3 cellular contexts compared by ENCODE assay signal in genomic region chr1:175933801-175934200, GRCh38.
TF ChIP-seq lines count a peak whose summit lies in the region.

No MANE protein-coding gene starts in this region.

TF ChIP-seq in SK-N-SH treated with all-trans-retinoic acid at 6 μM for 48 hours, 23 proteins besides CTCF, POLR2A, EP300 and RAD21 (continued from another document):
- TF ChIP-seq POU6F1 (CRISPR knock-in tag; IDR thresholded peaks at IDR 0.05; ENCODE audit: borderline replicate concordance, low read depth) (no peak), PPARA (CRISPR knock-in tag; IDR thresholded peaks at IDR 0.05; ENCODE audit: borderline replicate concordance) (no peak), BACH2 (CRISPR knock-in tag; IDR thresholded peaks at IDR 0.05; ENCODE audit: borderline replicate concordance) (no peak), CSRNP3 (CRISPR knock-in tag; IDR thresholded peaks at IDR 0.05) (no peak), ESRRG (CRISPR knock-in tag; IDR thresholded peaks at IDR 0.05) (no peak), ZNF565 (CRISPR knock-in tag; conservative IDR thresholded peaks at IDR 0.05; ENCODE audit: low read depth) (no peak), RARB (CRISPR knock-in tag; IDR thresholded peaks at IDR 0.05) (no peak)
- TF ChIP-seq, protein P1, sequence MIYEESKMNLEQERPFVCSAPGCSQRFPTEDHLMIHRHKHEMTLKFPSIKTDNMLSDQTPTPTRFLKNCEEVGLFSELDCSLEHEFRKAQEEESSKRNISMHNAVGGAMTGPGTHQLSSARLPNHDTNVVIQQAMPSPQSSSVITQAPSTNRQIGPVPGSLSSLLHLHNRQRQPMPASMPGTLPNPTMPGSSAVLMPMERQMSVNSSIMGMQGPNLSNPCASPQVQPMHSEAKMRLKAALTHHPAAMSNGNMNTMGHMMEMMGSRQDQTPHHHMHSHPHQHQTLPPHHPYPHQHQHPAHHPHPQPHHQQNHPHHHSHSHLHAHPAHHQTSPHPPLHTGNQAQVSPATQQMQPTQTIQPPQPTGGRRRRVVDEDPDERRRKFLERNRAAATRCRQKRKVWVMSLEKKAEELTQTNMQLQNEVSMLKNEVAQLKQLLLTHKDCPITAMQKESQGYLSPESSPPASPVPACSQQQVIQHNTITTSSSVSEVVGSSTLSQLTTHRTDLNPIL (CRISPR knock-in tag; IDR thresholded peaks at IDR 0.05; ENCODE audit: low read depth) = no peak
TF ChIP-seq in SK-N-SH treated with all-trans-retinoic acid at 6 μM for 48 hours: peak in this region for 0.

TF ChIP-seq in SK-N-SH, 30 proteins besides CTCF, POLR2A, EP300 and RAD21:
- no peak for TF ChIP-seq ZBTB33 (IDR thresholded peaks at IDR 0.05; ENCODE audit: borderline replicate concordance, low read depth)

TF ChIP-seq in H1, 55 proteins besides CTCF, POLR2A, EP300 and RAD21 (continued from another document):
- TF ChIP-seq NANOG (IDR thresholded peaks at IDR 0.05; ENCODE audit: insufficient read depth, low read depth, low read length, poor library complexity, severe bottlenecking) = no peak
- no peak for TF ChIP-seq MAFK (IDR thresholded peaks at IDR 0.05; ENCODE audit: low read depth, low read length)
TF ChIP-seq in H1: peak in this region for 0.
